ENCODE assay signal across 1 cellular context in the genomic region with DNA sequence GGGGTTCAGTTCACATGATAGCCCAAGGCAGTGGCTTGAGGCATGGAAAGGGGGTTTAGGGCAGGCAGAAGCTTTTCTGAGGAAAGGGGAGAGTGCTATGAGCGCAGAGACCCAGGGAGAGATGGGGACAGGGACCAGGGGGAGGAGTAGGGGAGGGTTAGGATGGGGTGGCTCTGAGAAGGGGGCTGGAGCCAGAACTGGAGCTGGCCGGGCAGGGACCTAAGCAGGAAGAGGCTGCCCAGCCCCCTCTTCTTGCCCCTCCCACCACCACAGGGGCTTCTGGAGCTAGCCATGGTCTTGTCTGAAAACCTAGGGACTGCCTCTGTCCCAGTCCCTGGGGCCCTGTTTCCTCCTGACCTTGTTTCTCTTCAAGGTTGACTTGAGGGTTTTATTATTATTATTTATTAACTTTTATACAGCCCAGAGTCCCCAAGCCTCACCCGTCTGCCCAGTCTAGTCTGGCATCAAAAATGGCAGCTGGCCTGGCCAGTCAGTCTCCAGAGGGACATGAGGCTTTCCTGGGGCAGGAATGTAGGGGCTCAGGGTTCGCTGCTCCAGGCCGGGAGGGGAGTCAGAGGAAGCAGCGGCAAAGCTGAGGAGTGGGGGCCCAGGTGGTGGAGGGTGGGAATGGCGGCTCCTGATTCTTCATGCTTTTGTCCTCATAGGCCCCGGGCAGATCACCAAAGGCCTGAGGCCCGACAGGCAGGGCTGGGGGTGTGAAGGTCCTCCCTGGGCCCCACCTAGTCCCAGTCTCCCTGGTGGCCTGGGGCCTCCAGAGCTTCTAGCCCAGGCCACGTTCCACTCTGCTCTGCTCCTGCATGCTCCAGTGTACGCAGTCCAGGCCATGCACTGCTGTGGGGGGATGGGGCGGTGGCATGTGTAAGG.
A peak's percentile ranks its signal among the peaks of the same experiment; 100 is the strongest.
TF ChIP-seq lines count a peak whose summit lies in the region.

No MANE protein-coding gene starts in this region.

TF ChIP-seq in H1, 55 proteins besides CTCF, POLR2A, EP300 and RAD21:
- TF ChIP-seq BRCA1 (IDR thresholded peaks at IDR 0.05; ENCODE audit: low read depth, low read length), result no peak
- TF ChIP-seq SIN3A (conservative IDR thresholded peaks at IDR 0.05 in 1 of 2, IDR thresholded peaks at IDR 0.05 in 1 of 2; ENCODE audit: low read depth in 1 of 2, low read length in 2 of 2), result 0 out of 4 replicates have a peak, but pooled peaks of 1 of the 2 experiments have one; percentile 53
